Comparison of ENCODE assay signal across 8 cellular contexts in the genomic region with DNA sequence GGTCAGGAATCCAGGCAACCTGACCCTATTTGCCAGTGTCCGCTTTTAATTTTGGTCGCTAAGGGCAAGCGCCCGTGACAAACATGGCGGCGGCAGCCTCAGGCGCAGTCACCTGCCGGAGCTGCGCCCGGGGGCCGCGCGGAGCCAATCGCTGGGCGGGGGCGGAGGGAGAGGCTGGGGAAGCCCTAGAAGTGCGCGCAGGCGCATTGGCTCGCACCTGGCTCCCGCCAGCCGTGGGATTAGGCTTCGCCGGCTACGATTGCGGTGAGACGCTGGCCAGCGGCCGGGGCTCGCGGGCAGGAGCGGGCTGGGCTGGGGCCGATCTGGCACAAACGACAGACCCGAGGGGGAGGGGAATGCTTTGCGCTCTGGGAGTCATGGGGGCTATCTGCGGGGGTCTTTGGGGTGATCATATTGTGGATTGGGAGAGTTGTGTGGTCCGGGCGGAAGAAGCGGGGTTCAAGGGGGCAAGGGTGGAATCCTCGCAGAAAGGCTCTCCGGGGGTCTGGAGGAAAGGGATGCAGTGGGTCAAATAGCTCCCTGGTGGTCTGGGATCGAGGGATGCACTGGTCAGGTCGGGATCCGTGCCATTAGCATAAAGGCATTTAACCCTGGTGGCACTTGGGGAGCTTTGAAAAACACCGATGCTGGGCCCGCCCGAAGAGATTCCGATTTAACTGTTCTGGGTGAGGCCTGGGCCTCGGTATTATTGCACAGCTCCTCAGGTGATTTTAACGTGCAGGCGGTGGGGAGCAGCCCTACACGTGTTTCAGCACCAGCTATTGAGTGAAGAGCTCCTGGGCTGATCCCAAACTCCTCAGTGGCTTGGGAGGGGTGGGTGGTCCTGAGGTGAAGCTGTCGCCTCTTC. TPM values are rescaled to one million over a fixed set of nuclear protein-coding genes. Genes with fewer than 3 reads are reported as not detected.
A peak's percentile ranks its signal among the peaks of the same experiment; 100 is the strongest.
DNase-seq lines count a peak whose midpoint lies in the region; ATAC-seq and TF ChIP-seq lines count a peak whose summit lies in the region.

No MANE protein-coding gene starts in this region.

- H3K4me3 ChIP-seq in KMS-11 (IDR thresholded peaks at IDR 0.05; ENCODE audit: insufficient read depth, low read depth, low read length) (no peak overlapping the region), Panc1 (ENCODE audit: low read depth in 2 of 2, low read length in 2 of 2) (peak overlapping the region; percentile 60 to 83)

- no peaks in the 10 kb centered on the region for H3K79me2 ChIP-seq in KMS-11 (ENCODE audit: insufficient read depth, low read depth)

- no peaks in the 10 kb centered on the region for H3K27me3 ChIP-seq in KMS-11 (ENCODE audit: insufficient read depth, low read depth)
- no peaks in the 10 kb centered on the region for H3K27me3 ChIP-seq in Panc1 (ENCODE audit: control insufficient read depth, insufficient read depth, low read length)

- POLR2A ChIA-PET in Panc1 (lab: Charles Lee): interaction anchor here (0.7 to 1.4 kb wide), 2 partner anchors 11 to 40 kb away, joined by 4 to 6 read pairs; no protein-coding TSS in a partner anchor
- POLR2A ChIA-PET in naive thymus-derived CD8-positive, alpha-beta T cell (lab: Charles Lee): interaction anchor here (0.5 to 5.4 kb wide), 13 partner anchors 11 to 296 kb away, joined by 3 to 109 read pairs (median 8); partner anchors contain the start of genes ACTR1A, C10orf95, CUEDC2 and FBXL15

- peak overlapping the region; percentile 87 for H3K27ac Mint-ChIP-seq in activated T-helper 1 cell treated with anti-CD3 and anti-CD28 coated beads, Interleukin-12 subunit alpha, Interleukin-12 subunit beta, Interleukin-2, Interleukin-4 antibody, amounts not matched to agents 30 ng/mL and 10 ng/mL and 1 ng/mL, durations not matched to agents 14 hours and 24 hours and 36 hours
- peak overlapping the region; percentile 73 to 93 (median 86) for H3K27ac Mint-ChIP-seq in naive thymus-derived CD8-positive, alpha-beta T cell

- CTCF ChIA-PET in Panc1 (lab: Charles Lee): interaction anchor here (0.6 kb wide), 1 partner anchor 41 kb away, joined by 3 read pairs; the partner anchor contains the start of gene ACTR1A

- intact Hi-C loops in Panc1 (cut with micrococcal nuclease; ENCODE audit: unreplicated experiment): no loop called here
- intact Hi-C loops in activated T-helper 1 cell treated with anti-CD3 and anti-CD28 coated beads, Interleukin-12 subunit alpha, Interleukin-12 subunit beta, Interleukin-2, Interleukin-4 antibody, amounts not matched to agents 30 ng/mL and 10 ng/mL and 1 ng/mL, durations not matched to agents 14 hours and 24 hours and 36 hours (cut with micrococcal nuclease): loop anchor here (1.0 kb wide), 6 partner anchors 8 to 216 kb away; partner anchors contain the start of genes CUEDC2, GBF1 and SUFU

- in situ Hi-C loops in Panc1 (cut with HindIII; ENCODE audit: low pct_unique_long_range_greater_than_20kb, low sequenced_read_pairs): no loop called here

- peaks cover 26% of the 10 kb centered on the region for H3K4me1 Mint-ChIP-seq in activated T-helper 1 cell treated with anti-CD3 and anti-CD28 coated beads, Interleukin-12 subunit alpha, Interleukin-12 subunit beta, Interleukin-2, Interleukin-4 antibody, amounts not matched to agents 30 ng/mL and 10 ng/mL and 1 ng/mL, durations not matched to agents 14 hours and 24 hours and 36 hours (ENCODE audit: low read depth)
- H3K4me1 Mint-ChIP-seq in naive thymus-derived CD8-positive, alpha-beta T cell: peaks cover 28 to 44% (median 32%) of the 10 kb centered on the region in 4 donors

- no peak for TF ChIP-seq CTCF in KMS-11 (conservative IDR thresholded peaks at IDR 0.05; ENCODE audit: low read depth, low read length)
- no peak for TF ChIP-seq CTCF in Panc1 (IDR thresholded peaks at IDR 0.05)

- peak overlapping the region; percentile 98 for H2AFZ ChIP-seq in KMS-11 (ENCODE audit: low read depth)

- ATAC-seq in GM21619 (IDR thresholded peaks at IDR 0.05; ENCODE audit: unreplicated experiment): peak; percentile 89
- ATAC-seq in Panc1: peak; percentile 97
- ATAC-seq in naive thymus-derived CD8-positive, alpha-beta T cell: peak; percentile 99 to 100

- no peaks in the 10 kb centered on the region for H3K9me3 ChIP-seq in Panc1 (ENCODE audit: control insufficient read depth, insufficient read depth, low read depth, low read length)

- H3K27ac ChIP-seq in KMS-11 (peak overlapping the region; percentile 37; the same call in 1 of the 2 replicates), Panc1 (ENCODE audit: low read length) (peak overlapping the region; percentile 86)

- no peaks in the 10 kb centered on the region for H3K9me3 Mint-ChIP-seq in activated T-helper 1 cell treated with anti-CD3 and anti-CD28 coated beads, Interleukin-12 subunit alpha, Interleukin-12 subunit beta, Interleukin-2, Interleukin-4 antibody, amounts not matched to agents 30 ng/mL and 10 ng/mL and 1 ng/mL, durations not matched to agents 14 hours and 24 hours and 36 hours
- no peaks in the 10 kb centered on the region for H3K9me3 Mint-ChIP-seq in naive thymus-derived CD8-positive, alpha-beta T cell

- peak overlapping the region; percentile 47; the same call in 1 of the 2 replicates for H3K9ac ChIP-seq in KMS-11

- H3K27me3 Mint-ChIP-seq in activated T-helper 1 cell treated with anti-CD3 and anti-CD28 coated beads, Interleukin-12 subunit alpha, Interleukin-12 subunit beta, Interleukin-2, Interleukin-4 antibody, amounts not matched to agents 30 ng/mL and 10 ng/mL and 1 ng/mL, durations not matched to agents 14 hours and 24 hours and 36 hours (ENCODE audit: insufficient read depth): peaks cover 1% of the 10 kb centered on the region
- peaks cover 0 to 1% (median 0%) of the 10 kb centered on the region in 5 donors for H3K27me3 Mint-ChIP-seq in naive thymus-derived CD8-positive, alpha-beta T cell

- DNase-seq in DMS 273 treated with DMSO at 0.1 percent for 48 hours (lab: John Stamatoyannopoulos, UW) (peak; percentile 47), Panc1 (ENCODE audit: low read depth, low spot score) (no peak), fibroblast of gingiva (ENCODE audit: low read depth) (peak; percentile 66)
- peak; percentile 91 for DNase-seq in activated T-helper 1 cell treated with anti-CD3 and anti-CD28 coated beads, Interleukin-12 subunit alpha, Interleukin-12 subunit beta, Interleukin-2, Interleukin-4 antibody, amounts not matched to agents 30 ng/mL and 10 ng/mL and 1 ng/mL, durations not matched to agents 14 hours and 24 hours and 36 hours (ENCODE audit: low spot score)
- peak; percentile 85 to 95 (median 90) for DNase-seq in naive thymus-derived CD8-positive, alpha-beta T cell
- DNase-seq in stimulated activated naive CD4-positive, alpha-beta T cell (lab: John Stamatoyannopoulos, UW): peak; percentile 78 to 91 (median 90)

- H3K36me3 ChIP-seq in KMS-11 (ENCODE audit: insufficient read depth) (no peaks in the 10 kb centered on the region), Panc1 (ENCODE audit: control insufficient read depth, insufficient read depth, low read length) (peaks cover 3% of the 10 kb centered on the region; the same call in 1 of the 2 replicates)

- no TSS peak for BruUV-seq in Panc1 (replicated peaks; lab: Mats Ljungman, UMichigan)

- H3K4me1 ChIP-seq in KMS-11 (ENCODE audit: low read depth, poor library complexity, severe bottlenecking) (peaks cover 22% of the 10 kb centered on the region), Panc1 (ENCODE audit: control insufficient read depth, insufficient read depth, low read length) (peaks cover 23% of the 10 kb centered on the region)

- H3K4me2 ChIP-seq in KMS-11: peak overlapping the region; percentile 84

- H3K36me3 Mint-ChIP-seq in activated T-helper 1 cell treated with anti-CD3 and anti-CD28 coated beads, Interleukin-12 subunit alpha, Interleukin-12 subunit beta, Interleukin-2, Interleukin-4 antibody, amounts not matched to agents 30 ng/mL and 10 ng/mL and 1 ng/mL, durations not matched to agents 14 hours and 24 hours and 36 hours (ENCODE audit: low read depth): peaks cover 3% of the 10 kb centered on the region
- H3K36me3 Mint-ChIP-seq in naive thymus-derived CD8-positive, alpha-beta T cell: peaks cover 0 to 2% (median under 1%) of the 10 kb centered on the region in 3 donors

- no peaks in the 10 kb centered on the region for H4K20me1 ChIP-seq in KMS-11 (ENCODE audit: insufficient read depth)

- peak overlapping the region; percentile 94 for H3K4me3 Mint-ChIP-seq in activated T-helper 1 cell treated with anti-CD3 and anti-CD28 coated beads, Interleukin-12 subunit alpha, Interleukin-12 subunit beta, Interleukin-2, Interleukin-4 antibody, amounts not matched to agents 30 ng/mL and 10 ng/mL and 1 ng/mL, durations not matched to agents 14 hours and 24 hours and 36 hours
- H3K4me3 Mint-ChIP-seq in naive thymus-derived CD8-positive, alpha-beta T cell: peak overlapping the region; percentile 86 to 98 (median 92)

RNA-seq across cellular contexts. Expression of gene C10orf95, which starts 10.1 kb away (rescaled TPM):
- total RNA-seq in Panc1 (2021; ENCODE audit: unreplicated experiment): 0.21 TPM
- polyA plus RNA-seq in Panc1 (2012; ENCODE audit: insufficient read length): 1.2 TPM
- total RNA-seq in activated T-helper 1 cell treated with anti-CD3 and anti-CD28 coated beads, Interleukin-12 subunit alpha, Interleukin-12 subunit beta, Interleukin-2, Interleukin-4 antibody, amounts not matched to agents 30 ng/mL and 10 ng/mL and 1 ng/mL, durations not matched to agents 14 hours and 24 hours and 36 hours: 0.29 and 0.37 TPM in 2 replicates
- under 1 TPM; 0.52 to 0.73 TPM for total RNA-seq in naive thymus-derived CD8-positive, alpha-beta T cell
- under 1 TPM; 0.68 to 0.97 (median 0.68) TPM for polyA plus RNA-seq in naive thymus-derived CD8-positive, alpha-beta T cell

RNA-seq across cellular contexts. Expression of gene CUEDC2, which starts 29.0 kb away (rescaled TPM):
- total RNA-seq in Panc1 (2021; ENCODE audit: unreplicated experiment): 79.3 TPM
- polyA plus RNA-seq in Panc1 (2012; ENCODE audit: insufficient read length): 128 TPM
- 59.0 and 59.4 TPM in 2 replicates for total RNA-seq in activated T-helper 1 cell treated with anti-CD3 and anti-CD28 coated beads, Interleukin-12 subunit alpha, Interleukin-12 subunit beta, Interleukin-2, Interleukin-4 antibody, amounts not matched to agents 30 ng/mL and 10 ng/mL and 1 ng/mL, durations not matched to agents 14 hours and 24 hours and 36 hours
- 10 to 100 TPM; 36.5 to 41.7 TPM for total RNA-seq in naive thymus-derived CD8-positive, alpha-beta T cell
- polyA plus RNA-seq in naive thymus-derived CD8-positive, alpha-beta T cell: 10 to 100 TPM; 60.6 to 76.9 (median 70.8) TPM

RNA-seq across cellular contexts. Expression of gene FBXL15, which starts 40.8 kb away (rescaled TPM):
- 7.9 TPM for total RNA-seq in Panc1 (2021; ENCODE audit: unreplicated experiment)
- 17.0 TPM for polyA plus RNA-seq in Panc1 (2012; ENCODE audit: insufficient read length)
- total RNA-seq in activated T-helper 1 cell treated with anti-CD3 and anti-CD28 coated beads, Interleukin-12 subunit alpha, Interleukin-12 subunit beta, Interleukin-2, Interleukin-4 antibody, amounts not matched to agents 30 ng/mL and 10 ng/mL and 1 ng/mL, durations not matched to agents 14 hours and 24 hours and 36 hours: 14.5 and 18.5 TPM in 2 replicates
- 10 to 100 TPM; 18.7 to 21.1 TPM for total RNA-seq in naive thymus-derived CD8-positive, alpha-beta T cell
- polyA plus RNA-seq in naive thymus-derived CD8-positive, alpha-beta T cell: 10 to 100 TPM; 26.8 to 35.5 (median 28.5) TPM

RNA-seq across cellular contexts. Expression of gene ACTR1A, which starts 41.1 kb away (rescaled TPM):
- 147 TPM for total RNA-seq in Panc1 (2021; ENCODE audit: unreplicated experiment)
- 133 TPM for polyA plus RNA-seq in Panc1 (2012; ENCODE audit: insufficient read length)
- 61.0 and 66.1 TPM in 2 replicates for total RNA-seq in activated T-helper 1 cell treated with anti-CD3 and anti-CD28 coated beads, Interleukin-12 subunit alpha, Interleukin-12 subunit beta, Interleukin-2, Interleukin-4 antibody, amounts not matched to agents 30 ng/mL and 10 ng/mL and 1 ng/mL, durations not matched to agents 14 hours and 24 hours and 36 hours
- 10 to 100 TPM; 50.7 to 57.4 TPM for total RNA-seq in naive thymus-derived CD8-positive, alpha-beta T cell
- 10 to 100 TPM; 45.9 to 60.7 (median 55.4) TPM for polyA plus RNA-seq in naive thymus-derived CD8-positive, alpha-beta T cell

RNA-seq across cellular contexts. Expression of gene SUFU, which starts 42.4 kb away (rescaled TPM):
- 9.5 TPM for total RNA-seq in Panc1 (2021; ENCODE audit: unreplicated experiment)
- polyA plus RNA-seq in Panc1 (2012; ENCODE audit: insufficient read length): 10.9 TPM
- total RNA-seq in activated T-helper 1 cell treated with anti-CD3 and anti-CD28 coated beads, Interleukin-12 subunit alpha, Interleukin-12 subunit beta, Interleukin-2, Interleukin-4 antibody, amounts not matched to agents 30 ng/mL and 10 ng/mL and 1 ng/mL, durations not matched to agents 14 hours and 24 hours and 36 hours: 9.3 and 11.6 TPM in 2 replicates
- total RNA-seq in naive thymus-derived CD8-positive, alpha-beta T cell: 10 to 100 TPM; 11.8 to 14.3 TPM
- polyA plus RNA-seq in naive thymus-derived CD8-positive, alpha-beta T cell: 1 to 10 TPM; 2.3 to 7.4 (median 3.0) TPM
